Comparison of ENCODE assay signal across 8 cellular contexts in genomic region chr15:39756806-39757522, GRCh38. TPM values are rescaled to one million over a fixed set of nuclear protein-coding genes. Genes with fewer than 3 reads are reported as not detected.
DNase-seq lines count a peak whose midpoint lies in the region; ATAC-seq, FAIRE-seq and TF ChIP-seq lines count a peak whose summit lies in the region.

No MANE protein-coding gene starts in this region.

- peak; percentile 67 for FAIRE-seq in D721Med (lab: Jason Lieb, UNC)

- H3K36me3 ChIP-seq in NT2/D1 (ENCODE audit: insufficient read depth, insufficient read length, low read length), result no peaks in the 10 kb centered on the region

- DNase-seq in D721Med (ENCODE audit: insufficient read length, low spot score) (no peak), HS-27A (ENCODE audit: low read depth) (peak; percentile 30), NT2/D1 (ENCODE audit: low read depth, low spot score) (peak; percentile 28), choroid plexus epithelial cell (ENCODE audit: low read depth) (peak; percentile 86), myocyte (ENCODE audit: low read depth) (peak; percentile 69)

- TF ChIP-seq CTCF in D721Med (IDR thresholded peaks at IDR 0.05; ENCODE audit: insufficient read depth, missing control alignments) (peak; percentile 73), choroid plexus epithelial cell (conservative IDR thresholded peaks at IDR 0.05; ENCODE audit: low read depth, low read length) (peak; percentile 69)

- H3K4me3 ChIP-seq in NT2/D1 (ENCODE audit: insufficient read length, low read depth) (no peak overlapping the region), choroid plexus epithelial cell (ENCODE audit: low read depth, low read length) (no peak overlapping the region)

- ATAC-seq in HG02885 (IDR thresholded peaks at IDR 0.05; ENCODE audit: poor library complexity, unreplicated experiment) (no peak), GM18519 (IDR thresholded peaks at IDR 0.05; ENCODE audit: low FRiP score, unreplicated experiment) (no peak), HG02759 (IDR thresholded peaks at IDR 0.05; ENCODE audit: unreplicated experiment) (no peak)

- no peak overlapping the region for H3K9ac ChIP-seq in NT2/D1 (ENCODE audit: insufficient read length, low read depth)

- no peaks in the 10 kb centered on the region for H3K4me1 ChIP-seq in NT2/D1 (ENCODE audit: insufficient read depth, insufficient read length)

- no peaks in the 10 kb centered on the region for H3K27me3 ChIP-seq in NT2/D1 (ENCODE audit: insufficient read depth, insufficient read length)

- no peaks in the 10 kb centered on the region for H3K9me3 ChIP-seq in NT2/D1 (ENCODE audit: insufficient read depth, low read length)

RNA-seq across cellular contexts. Expression of gene FSIP1, which starts 25.7 kb away (rescaled TPM):
- total RNA-seq in myocyte, result 0.37 and 2.3 TPM in 2 replicates
- polyA plus RNA-seq in myocyte (2012), result 2.8 TPM
